ENCODE assay signal across 10 cellular contexts in the genomic region with DNA sequence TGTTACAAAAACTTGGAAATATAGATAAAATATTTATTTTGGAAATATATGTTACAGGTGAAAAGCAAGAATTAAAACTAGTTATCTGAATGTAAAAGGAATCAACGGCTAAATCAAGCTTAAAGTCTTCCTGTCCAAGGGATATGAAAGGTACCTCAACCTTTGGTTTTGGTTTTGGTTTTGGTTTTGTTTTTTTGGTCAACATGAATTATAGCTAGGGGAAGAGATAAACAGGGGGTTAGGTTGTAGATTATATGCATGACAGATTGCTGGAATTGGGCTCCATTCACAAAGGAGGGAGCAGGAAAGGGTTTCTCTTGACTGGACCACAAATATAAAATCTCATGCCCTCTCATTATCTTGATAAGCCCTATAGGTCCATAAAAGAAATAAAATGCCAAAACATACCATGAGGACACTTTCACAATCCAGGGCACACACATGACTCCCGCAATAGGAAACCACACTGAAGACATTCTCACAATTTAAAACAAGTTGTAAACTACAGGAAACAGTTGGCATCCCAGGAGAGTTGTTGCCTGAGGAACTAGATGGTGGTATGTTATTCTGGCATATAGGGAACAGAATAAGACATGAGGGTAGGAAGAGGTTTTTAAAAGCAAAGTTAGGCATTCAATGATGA. TPM values are rescaled to one million over a fixed set of nuclear protein-coding genes. Genes with fewer than 3 reads are reported as not detected.
DNase-seq lines count a peak whose midpoint lies in the region; ATAC-seq and TF ChIP-seq lines count a peak whose summit lies in the region.
"Had no signal": no experiment of that assay in that cellular context is flagged by ENCODE, and none has a peak within 500 bp of the region (broad histone marks: within the 10 kb centered on the region; RNA-seq: fewer than 3 reads in every experiment).

No MANE protein-coding gene starts in this region.

- CTCF ChIA-PET in OCI-LY7 (lab: Charles Lee; ENCODE audit: unreplicated experiment), result no interaction called here

- H3K4me2 ChIP-seq in OCI-LY7 (ENCODE audit: low read length), result no peak overlapping the region

- TF ChIP-seq CTCF in heart right ventricle (IDR thresholded peaks at IDR 0.05) (no peak), OCI-LY7 (conservative IDR thresholded peaks at IDR 0.05; ENCODE audit: low read length) (no peak)

- peaks cover 20% of the 10 kb centered on the region for H3K4me1 Mint-ChIP-seq in T-helper 1 cell treated with Interleukin-12 subunit alpha and Interleukin-12 subunit beta and Interleukin-4 antibody, amounts not matched to agents 30 μg/mL and 1 μg/mL, for 36 hours (ENCODE audit: low read depth)

- peaks cover 10% of the 10 kb centered on the region for H3K36me3 Mint-ChIP-seq in T-helper 1 cell treated with Interleukin-12 subunit alpha and Interleukin-12 subunit beta and Interleukin-4 antibody, amounts not matched to agents 30 μg/mL and 1 μg/mL, for 36 hours (ENCODE audit: low read depth)

- H3K27ac Mint-ChIP-seq in T-helper 1 cell treated with Interleukin-12 subunit alpha and Interleukin-12 subunit beta and Interleukin-4 antibody, amounts not matched to agents 30 μg/mL and 1 μg/mL, for 36 hours, result peak overlapping the region; percentile 55
- H3K27ac Mint-ChIP-seq: brain had no signal

- peak; percentile 90 for ATAC-seq in GM18873 (IDR thresholded peaks at IDR 0.05; ENCODE audit: low FRiP score, unreplicated experiment)
- ATAC-seq in HG02938 (IDR thresholded peaks at IDR 0.05; ENCODE audit: unreplicated experiment), result peak; percentile 81
- no peak for ATAC-seq in heart right ventricle

- intact Hi-C loops in heart right ventricle (cut with DNase I), result no loop called here
- intact Hi-C loops in OCI-LY7 (cut with micrococcal nuclease; ENCODE audit: unreplicated experiment), result no loop called here

- H3K36me3 ChIP-seq in ACC112 (ENCODE audit: insufficient read depth, low read length) (no peaks in the 10 kb centered on the region), heart right ventricle (peaks cover 0 to 2% (median 0%) of the 10 kb centered on the region in 9 donors), OCI-LY7 (ENCODE audit: insufficient read depth, low read length) (no peaks in the 10 kb centered on the region)

- H3K4me3 Mint-ChIP-seq in T-helper 1 cell treated with Interleukin-12 subunit alpha and Interleukin-12 subunit beta and Interleukin-4 antibody, amounts not matched to agents 30 μg/mL and 1 μg/mL, for 36 hours, result peak overlapping the region; percentile 52
- H3K4me3 Mint-ChIP-seq: brain had no signal

- peak overlapping the region; percentile 65 for H2AFZ ChIP-seq in ACC112 (ENCODE audit: low read length, unreplicated experiment)
- H2AFZ ChIP-seq in OCI-LY7 (ENCODE audit: low read length), result no peak overlapping the region

- no peaks in the 10 kb centered on the region for H3K9me2 ChIP-seq in OCI-LY7 (ENCODE audit: insufficient read depth, low read length)

- H3K27me3 ChIP-seq in ACC112 (ENCODE audit: insufficient read depth, low read length) (no peaks in the 10 kb centered on the region), heart right ventricle (no peaks in the 10 kb centered on the region)

- 70 to 74% methylated on average over 2 of the region's 2 CpGs for WGBS in heart right ventricle, 2 donors

- no peak for DNase-seq in heart right ventricle
- no peak for DNase-seq in GOT3 (lab: John Stamatoyannopoulos, UW)
- DNase-seq in NCI-H187 treated with DMSO at 0.1 percent for 48 hours (lab: John Stamatoyannopoulos, UW), result no peak
- no peak for DNase-seq in OCI-LY7 (ENCODE audit: low spot score)
- DNase-seq: DMS79 had no signal

- no peaks in the 10 kb centered on the region for H3K9me3 ChIP-seq in heart right ventricle
- no peaks in the 10 kb centered on the region for H3K9me3 ChIP-seq in OCI-LY7 (ENCODE audit: low read length)

- H3K9me3 Mint-ChIP-seq in T-helper 1 cell treated with Interleukin-12 subunit alpha and Interleukin-12 subunit beta and Interleukin-4 antibody, amounts not matched to agents 30 μg/mL and 1 μg/mL, for 36 hours, result no peaks in the 10 kb centered on the region
- H3K9me3 Mint-ChIP-seq: brain had no signal

- no TSS peak for BruUV-seq in OCI-LY7 (replicated peaks; lab: Mats Ljungman, UMichigan)

- H3K27me3 Mint-ChIP-seq in T-helper 1 cell treated with Interleukin-12 subunit alpha and Interleukin-12 subunit beta and Interleukin-4 antibody, amounts not matched to agents 30 μg/mL and 1 μg/mL, for 36 hours (ENCODE audit: low read depth), result no peaks in the 10 kb centered on the region
- H3K27me3 Mint-ChIP-seq: brain had no signal

- H3K4me3 ChIP-seq in ACC112 (ENCODE audit: low read depth, low read length) (no peak overlapping the region; the same call in 1 of the 2 replicates), heart right ventricle (no peak overlapping the region), OCI-LY7 (ENCODE audit: low read depth, low read length, poor library complexity, severe bottlenecking) (no peak overlapping the region)

- POLR2A ChIA-PET in OCI-LY7 (lab: Charles Lee), result interaction anchor here (1.2 to 1.5 kb wide), 2 partner anchors 9 to 20 kb away, joined by 4 to 5 read pairs; no protein-coding TSS in a partner anchor

- H3K79me2 ChIP-seq in ACC112 (ENCODE audit: control insufficient read depth, insufficient read depth, low read length, unreplicated experiment) (no peaks in the 10 kb centered on the region), OCI-LY7 (ENCODE audit: insufficient read depth, low read depth, low read length) (no peaks in the 10 kb centered on the region)

- H3K27ac ChIP-seq in ACC112 (ENCODE audit: low read depth, low read length) (peak overlapping the region; percentile 1; the same call in 1 of the 2 replicates), heart right ventricle (no peak overlapping the region), OCI-LY7 (ENCODE audit: low read depth, low read length, poor library complexity, severe bottlenecking) (no peak overlapping the region)

- H3K4me1 ChIP-seq in ACC112 (ENCODE audit: control insufficient read depth, insufficient read depth, low read length, unreplicated experiment), result peaks cover 14% of the 10 kb centered on the region
- H3K4me1 ChIP-seq in heart right ventricle, result peaks cover 0 to 24% (median 7%) of the 10 kb centered on the region in 9 donors
- no peaks in the 10 kb centered on the region for H3K4me1 ChIP-seq in OCI-LY7 (ENCODE audit: insufficient read depth, low read length, poor library complexity, severe bottlenecking)

- no peaks in the 10 kb centered on the region for H4K20me1 ChIP-seq in OCI-LY7 (ENCODE audit: insufficient read depth, low read length)

RNA-seq across cellular contexts. Expression of a gene that starts 46.6 kb away (rescaled TPM):
- total RNA-seq in heart right ventricle (1 to 10 TPM; 2.3 to 5.1 (median 3.8) TPM), OCI-LY7 (2022) (9.1 and 11.7 TPM in 2 replicates)
- polyA plus RNA-seq in heart right ventricle, result 1 to 10 TPM; 1.8 to 4.8 TPM
- total RNA-seq in OCI-LY7 (2014; rRNA removed; shearing (Covaris generic)), result 10.9 and 13.8 TPM in 2 replicates

Comparison
In these comparisons a context has a peak if more than half of its experiments do, and no peak if none do; other contexts are left out.
1. ATAC-seq: peak in GM18873 (single experiment) and HG02938 (single experiment); none in heart right ventricle (0 of 8).